Comparison of ENCODE assay signal across 9 cellular contexts in genomic region chr12:124456652-124457152, GRCh38.
DNase-seq lines count a peak whose midpoint lies in the region; ATAC-seq and FAIRE-seq lines count a peak whose summit lies in the region.
"Had no signal": no experiment of that assay in that cellular context is flagged by ENCODE, and none has a peak within 500 bp of the region (broad histone marks: within the 10 kb centered on the region; RNA-seq: fewer than 3 reads in every experiment).

No MANE protein-coding gene starts in this region.

- peaks cover 41% of the 10 kb centered on the region for H3K4me1 Mint-ChIP-seq in activated naive CD4-positive, alpha-beta T cell treated with anti-CD3 and anti-CD28 coated beads, Interleukin-2, amount 50 U/mL, for 24 hours
- H3K4me1 Mint-ChIP-seq in natural killer cell treated with Interleukin-12 subunit alpha and Interleukin-12 subunit beta and Interleukin-15 and Interleukin-18, amount 100 ng/mL, for 72 hours (ENCODE audit: low read depth in 2 of 2) = peaks cover 50 to 58% of the 10 kb centered on the region in 2 donors

- peak; percentile 72 for DNase-seq in natural killer cell treated with Interleukin-12 subunit alpha and Interleukin-12 subunit beta and Interleukin-15 and Interleukin-18, amount 100 ng/mL, for 72 hours (ENCODE audit: low spot score)
- DNase-seq in HTR-8/SVneo (ENCODE audit: insufficient read length, low spot score) (no peak), cortex of kidney (lab: John Stamatoyannopoulos, UW) (no peak)

- H3K27ac Mint-ChIP-seq in activated naive CD4-positive, alpha-beta T cell treated with anti-CD3 and anti-CD28 coated beads, Interleukin-2, amount 50 U/mL, for 24 hours = no peak overlapping the region
- peak overlapping the region; percentile 59 to 69 for H3K27ac Mint-ChIP-seq in natural killer cell treated with Interleukin-12 subunit alpha and Interleukin-12 subunit beta and Interleukin-15 and Interleukin-18, amount 100 ng/mL, for 72 hours

- no peak for FAIRE-seq in HTR-8/SVneo (lab: Jason Lieb, UNC)

- peak overlapping the region; percentile 67 for H3K4me3 Mint-ChIP-seq in activated naive CD4-positive, alpha-beta T cell treated with anti-CD3 and anti-CD28 coated beads, Interleukin-2, amount 50 U/mL, for 24 hours
- peak overlapping the region; percentile 70 for H3K4me3 Mint-ChIP-seq in natural killer cell treated with Interleukin-12 subunit alpha and Interleukin-12 subunit beta and Interleukin-15 and Interleukin-18, amount 100 ng/mL, for 72 hours

- H3K4me3 ChIP-seq in GM08714 (ENCODE audit: low read length) = peak overlapping the region; percentile 59; the same call in 1 of the 2 replicates
- H3K4me3 ChIP-seq: hepatocyte had no signal

- peaks cover 9% of the 10 kb centered on the region for H3K36me3 Mint-ChIP-seq in activated naive CD4-positive, alpha-beta T cell treated with anti-CD3 and anti-CD28 coated beads, Interleukin-2, amount 50 U/mL, for 24 hours
- H3K36me3 Mint-ChIP-seq in natural killer cell treated with Interleukin-12 subunit alpha and Interleukin-12 subunit beta and Interleukin-15 and Interleukin-18, amount 100 ng/mL, for 72 hours = peaks cover 7% of the 10 kb centered on the region

- no peaks in the 10 kb centered on the region for H3K9me3 Mint-ChIP-seq in activated naive CD4-positive, alpha-beta T cell treated with anti-CD3 and anti-CD28 coated beads, Interleukin-2, amount 50 U/mL, for 24 hours
- no peaks in the 10 kb centered on the region for H3K9me3 Mint-ChIP-seq in natural killer cell treated with Interleukin-12 subunit alpha and Interleukin-12 subunit beta and Interleukin-15 and Interleukin-18, amount 100 ng/mL, for 72 hours

- no peaks in the 10 kb centered on the region for H3K27me3 Mint-ChIP-seq in activated naive CD4-positive, alpha-beta T cell treated with anti-CD3 and anti-CD28 coated beads, Interleukin-2, amount 50 U/mL, for 24 hours
- H3K27me3 Mint-ChIP-seq in natural killer cell treated with Interleukin-12 subunit alpha and Interleukin-12 subunit beta and Interleukin-15 and Interleukin-18, amount 100 ng/mL, for 72 hours = no peaks in the 10 kb centered on the region

- ATAC-seq in HG03095 (IDR thresholded peaks at IDR 0.05; ENCODE audit: unreplicated experiment) = peak; percentile 23
- ATAC-seq in natural killer cell treated with Interleukin-12 subunit alpha and Interleukin-12 subunit beta and Interleukin-15 and Interleukin-18, amount 100 ng/mL, for 72 hours = peak; percentile 5 to 11
- ATAC-seq in HG02938 (IDR thresholded peaks at IDR 0.05; ENCODE audit: unreplicated experiment) = no peak
- ATAC-seq in GM21447 (IDR thresholded peaks at IDR 0.05; ENCODE audit: unreplicated experiment) = no peak

Comparison
In these comparisons a context has a peak if more than half of its experiments do, and no peak if none do; other contexts are left out.
1. ATAC-seq: peak in HG03095 (single experiment) and natural killer cell treated with Interleukin-12 subunit alpha and Interleukin-12 subunit beta and Interleukin-15 and Interleukin-18, amount 100 ng/mL, for 72 hours (2 of 2); none in HG02938 (single experiment) and GM21447 (single experiment).